8 cellular contexts compared by ENCODE assay signal in the genomic region with DNA sequence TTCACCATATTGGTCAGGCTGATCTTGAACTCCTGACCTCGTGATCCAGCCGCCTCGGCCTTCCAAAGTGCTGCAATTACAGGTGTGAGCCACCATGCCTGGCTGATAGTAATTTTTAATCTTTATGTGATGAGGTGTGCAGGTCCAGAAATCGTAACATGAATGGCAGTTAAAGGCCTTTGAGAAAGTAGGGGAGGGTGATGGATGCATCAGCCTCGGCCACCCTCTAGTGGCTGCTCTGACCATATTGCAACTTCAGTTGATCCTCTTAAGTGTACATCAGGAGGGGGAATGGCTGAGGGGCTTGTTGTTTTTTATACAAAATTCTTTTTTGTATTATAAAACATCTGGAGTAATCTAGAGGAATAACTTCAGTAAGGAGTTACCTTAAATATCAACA.
DNase-seq lines count a peak whose midpoint lies in the region; ATAC-seq and TF ChIP-seq lines count a peak whose summit lies in the region.

No MANE protein-coding gene starts in this region.

- TF ChIP-seq CTCF in OCI-LY7 (conservative IDR thresholded peaks at IDR 0.05; ENCODE audit: low read length) (peak; percentile 87), mesothelial cell of epicardium (IDR thresholded peaks at IDR 0.05; ENCODE audit: unreplicated experiment) (peak; percentile 22)

- H4K20me1 ChIP-seq in GM23248 (ENCODE audit: insufficient read depth), result peaks cover 34% of the 10 kb centered on the region; the same call in 1 of the 2 replicates
- H4K20me1 ChIP-seq in OCI-LY7 (ENCODE audit: insufficient read depth, low read length), result peaks cover 27% of the 10 kb centered on the region

- no peak overlapping the region for H2BK5ac ChIP-seq in neuronal stem cell (ENCODE audit: low read length)

- H3K9me3 ChIP-seq in CD4-positive, CD25-positive, alpha-beta regulatory T cell (ENCODE audit: control insufficient read depth in 2 of 2, low read length in 2 of 2), result peaks cover 0 to 7% of the 10 kb centered on the region in 2 experiments
- H3K9me3 ChIP-seq in GM23248 (ENCODE audit: low read depth), result no peaks in the 10 kb centered on the region
- H3K9me3 ChIP-seq in OCI-LY7 (ENCODE audit: low read length), result no peaks in the 10 kb centered on the region
- H3K9me3 ChIP-seq in neuronal stem cell (replicated peaks in 1 of 2; ENCODE audit: control insufficient read depth in 2 of 2, insufficient read depth in 1 of 2, low read depth in 1 of 2, low read length in 2 of 2), result peaks cover 8 to 10% of the 10 kb centered on the region in 2 donors

- CTCF ChIA-PET in OCI-LY7 (lab: Charles Lee; ENCODE audit: unreplicated experiment), result no interaction called here

- no peak overlapping the region for H3K4ac ChIP-seq in neuronal stem cell (ENCODE audit: low read length)

- H3K27ac ChIP-seq in CD4-positive, CD25-positive, alpha-beta regulatory T cell (ENCODE audit: insufficient read depth, low read length, poor library complexity, severe bottlenecking), result no peak overlapping the region
- H3K27ac ChIP-seq in GM23248, result no peak overlapping the region
- H3K27ac ChIP-seq in OCI-LY7 (ENCODE audit: low read depth, low read length, poor library complexity, severe bottlenecking), result no peak overlapping the region
- no peak overlapping the region for H3K27ac ChIP-seq in neuronal stem cell (replicated peaks; ENCODE audit: low read length)

- H2BK120ac ChIP-seq in neuronal stem cell (ENCODE audit: low read depth, low read length), result no peak overlapping the region

- no peak overlapping the region for H3K23ac ChIP-seq in neuronal stem cell (ENCODE audit: low read depth, low read length, poor library complexity)

- DNase-seq in CD4-positive, CD25-positive, alpha-beta regulatory T cell, result peak in 2 of 3 donors; percentile 13 to 49
- DNase-seq in GM23248, result peak; percentile 71
- peak; percentile 60 for DNase-seq in OCI-LY7 (ENCODE audit: low spot score)
- peak; percentile 77 for DNase-seq in dermis blood vessel endothelial cell
- DNase-seq in mesothelial cell of epicardium (ENCODE audit: low spot score in 2 of 2, unreplicated experiment in 2 of 2), result no peak
- no peak for DNase-seq in DMS79 (lab: John Stamatoyannopoulos, UW)
- DNase-seq in neuronal stem cell (ENCODE audit: low spot score), result no peak

- peak overlapping the region in 1 of 3 donors; percentile 44 for H3K27ac Mint-ChIP-seq in CD4-positive, CD25-positive, alpha-beta regulatory T cell
- no peak overlapping the region for H3K27ac Mint-ChIP-seq in mesothelial cell of epicardium

- BruUV-seq in OCI-LY7 (replicated peaks; lab: Mats Ljungman, UMichigan), result no TSS peak

- in situ Hi-C loops in GM23248 (cut with MboI), result loop anchor here (25.0 kb wide), 1 partner anchor 300 kb away; no protein-coding TSS in a partner anchor

- no peak overlapping the region for H3K9ac ChIP-seq in GM23248
- no peak overlapping the region for H3K9ac ChIP-seq in neuronal stem cell (ENCODE audit: low read depth, low read length, poor library complexity)

- H3K79me2 ChIP-seq in GM23248 (ENCODE audit: insufficient read depth) (peaks cover 99% of the 10 kb centered on the region), OCI-LY7 (ENCODE audit: insufficient read depth, low read depth, low read length) (no peaks in the 10 kb centered on the region)

- peaks cover 4% of the 10 kb centered on the region for H3K36me3 ChIP-seq in CD4-positive, CD25-positive, alpha-beta regulatory T cell (ENCODE audit: control insufficient read depth, insufficient read depth, low read length)
- no peaks in the 10 kb centered on the region for H3K36me3 ChIP-seq in GM23248 (ENCODE audit: low read depth)
- no peaks in the 10 kb centered on the region for H3K36me3 ChIP-seq in OCI-LY7 (ENCODE audit: insufficient read depth, low read length)
- peaks cover 0 to 4% of the 10 kb centered on the region in 2 donors for H3K36me3 ChIP-seq in neuronal stem cell (replicated peaks in 1 of 2; ENCODE audit: control insufficient read depth in 2 of 2, insufficient read depth in 2 of 2, low read length in 2 of 2)

- no peak overlapping the region for H2BK15ac ChIP-seq in neuronal stem cell (ENCODE audit: low read length)

- H2AFZ ChIP-seq in GM23248, result no peak overlapping the region
- H2AFZ ChIP-seq in OCI-LY7 (ENCODE audit: low read length), result no peak overlapping the region
- H2AFZ ChIP-seq in neuronal stem cell (ENCODE audit: low read length), result no peak overlapping the region

- peaks cover 3% of the 10 kb centered on the region for H3K79me1 ChIP-seq in neuronal stem cell (ENCODE audit: low read depth, low read length)

- H4K8ac ChIP-seq in neuronal stem cell (ENCODE audit: low read depth, low read length), result no peak overlapping the region

- no peaks in the 10 kb centered on the region for H3K27me3 ChIP-seq in CD4-positive, CD25-positive, alpha-beta regulatory T cell (ENCODE audit: control insufficient read depth, insufficient read depth, low read length)
- H3K27me3 ChIP-seq in GM23248 (replicated peaks; ENCODE audit: insufficient read depth), result no peaks in the 10 kb centered on the region
- no peaks in the 10 kb centered on the region for H3K27me3 ChIP-seq in neuronal stem cell (ENCODE audit: control insufficient read depth in 3 of 3, insufficient read depth in 3 of 3, low read depth in 1 of 3, low read length in 3 of 3)

- WGBS in GM23248 (ENCODE audit: low coverage in 1 of 2, low lambda C conversion rate in 2 of 2, missing lambda C conversion rate in 2 of 2), 2 experiments, result 78% methylated on average over 5 of the region's 5 CpGs
- no CpG with 5 or more reads among the region's 5 CpGs for WGBS in neuronal stem cell (ENCODE audit: extremely low coverage in 2 of 2, insufficient read length in 2 of 2, insufficient replicate concordance in 1 of 2), 2 donors

- no peak overlapping the region for H2AK5ac ChIP-seq in neuronal stem cell (ENCODE audit: low read depth, low read length)

- H3K4me3 ChIP-seq in CD4-positive, CD25-positive, alpha-beta regulatory T cell (ENCODE audit: low read depth, low read length), result no peak overlapping the region
- no peak overlapping the region for H3K4me3 ChIP-seq in GM23248
- H3K4me3 ChIP-seq in OCI-LY7 (ENCODE audit: low read depth, low read length, poor library complexity, severe bottlenecking), result no peak overlapping the region
- no peak overlapping the region for H3K4me3 ChIP-seq in neuronal stem cell (ENCODE audit: low read length in 2 of 2)

- H3K9me2 ChIP-seq in GM23248 (ENCODE audit: insufficient read depth) (no peaks in the 10 kb centered on the region), OCI-LY7 (ENCODE audit: insufficient read depth, low read length) (no peaks in the 10 kb centered on the region)

- H3F3A ChIP-seq in GM23248 (ENCODE audit: insufficient read depth), result peaks cover 4% of the 10 kb centered on the region; the same call in 1 of the 2 replicates

- H3K27me3 Mint-ChIP-seq in CD4-positive, CD25-positive, alpha-beta regulatory T cell, result no peaks in the 10 kb centered on the region
- no peaks in the 10 kb centered on the region for H3K27me3 Mint-ChIP-seq in mesothelial cell of epicardium (ENCODE audit: low read depth)

- H3K4me3 Mint-ChIP-seq in CD4-positive, CD25-positive, alpha-beta regulatory T cell, result no peak overlapping the region
- no peak overlapping the region for H3K4me3 Mint-ChIP-seq in mesothelial cell of epicardium

- POLR2A ChIA-PET in OCI-LY7 (lab: Charles Lee), result no interaction called here

- H3K4me1 Mint-ChIP-seq in CD4-positive, CD25-positive, alpha-beta regulatory T cell, result peaks cover 11 to 33% (median 27%) of the 10 kb centered on the region in 4 donors
- H3K4me1 Mint-ChIP-seq in mesothelial cell of epicardium, result peaks cover under 1% of the 10 kb centered on the region

- no peak for ATAC-seq in CD4-positive, CD25-positive, alpha-beta regulatory T cell (ENCODE audit: low read depth in 2 of 2)
- no peak for ATAC-seq in GM19455 (IDR thresholded peaks at IDR 0.05; ENCODE audit: unreplicated experiment)

- no peak overlapping the region for H2BK12ac ChIP-seq in neuronal stem cell (ENCODE audit: low read length)

- peaks cover 0 to 10% (median 2%) of the 10 kb centered on the region in 7 donors for H3K9me3 Mint-ChIP-seq in CD4-positive, CD25-positive, alpha-beta regulatory T cell
- H3K9me3 Mint-ChIP-seq in mesothelial cell of epicardium, result peaks cover 13% of the 10 kb centered on the region

- no peaks in the 10 kb centered on the region for H3K4me1 ChIP-seq in CD4-positive, CD25-positive, alpha-beta regulatory T cell (ENCODE audit: control insufficient read depth, insufficient read depth, low read length, poor library complexity, severe bottlenecking)
- H3K4me1 ChIP-seq in GM23248 (ENCODE audit: insufficient read depth) (no peaks in the 10 kb centered on the region), OCI-LY7 (ENCODE audit: insufficient read depth, low read length, poor library complexity, severe bottlenecking) (no peaks in the 10 kb centered on the region), neuronal stem cell (ENCODE audit: control insufficient read depth in 2 of 2, insufficient read depth in 1 of 2, low read depth in 1 of 2, low read length in 2 of 2) (no peaks in the 10 kb centered on the region)

- no peak overlapping the region for H3K4me2 ChIP-seq in GM23248 (ENCODE audit: unreplicated experiment)
- H3K4me2 ChIP-seq in OCI-LY7 (ENCODE audit: low read length), result no peak overlapping the region
- H3K4me2 ChIP-seq in neuronal stem cell (ENCODE audit: insufficient read depth, low read length, poor library complexity, severe bottlenecking), result no peak overlapping the region

- intact Hi-C loops in OCI-LY7 (cut with micrococcal nuclease; ENCODE audit: unreplicated experiment), result loop anchor here (1.0 to 5.0 kb wide), 2 partner anchors 221 to 305 kb away; no protein-coding TSS in a partner anchor

- H3K18ac ChIP-seq in neuronal stem cell (ENCODE audit: low read length), result no peak overlapping the region

- no peak overlapping the region for H3K14ac ChIP-seq in neuronal stem cell (ENCODE audit: low read length)

- H3K36me3 Mint-ChIP-seq in CD4-positive, CD25-positive, alpha-beta regulatory T cell, result peaks cover 5% of the 10 kb centered on the region
- H3K36me3 Mint-ChIP-seq in mesothelial cell of epicardium, result peaks cover 18% of the 10 kb centered on the region

- no peak overlapping the region for H4K91ac ChIP-seq in neuronal stem cell (ENCODE audit: low read depth, low read length, poor library complexity)

Comparison
In these comparisons a context has a peak if more than half of its experiments do, and no peak if none do; other contexts are left out.
1. DNase-seq: peak in CD4-positive, CD25-positive, alpha-beta regulatory T cell (2 of 3), GM23248 (single experiment), OCI-LY7 (single experiment) and dermis blood vessel endothelial cell (single experiment); none in mesothelial cell of epicardium (0 of 2), DMS79 (single experiment) and neuronal stem cell (single experiment).